1 cellular context compared by ENCODE assay signal in genomic region chr19:17963936-17964691, GRCh38.
TF ChIP-seq lines count a peak whose summit lies in the region.

No MANE protein-coding gene starts in this region.

TF ChIP-seq in HEK293, 187 proteins besides CTCF, POLR2A, EP300 and RAD21 (continued from another document):
- no peak for TF ChIP-seq ZSCAN4 (tag by site-specific recombination; IDR thresholded peaks at IDR 0.05)
